In the genomic region with DNA sequence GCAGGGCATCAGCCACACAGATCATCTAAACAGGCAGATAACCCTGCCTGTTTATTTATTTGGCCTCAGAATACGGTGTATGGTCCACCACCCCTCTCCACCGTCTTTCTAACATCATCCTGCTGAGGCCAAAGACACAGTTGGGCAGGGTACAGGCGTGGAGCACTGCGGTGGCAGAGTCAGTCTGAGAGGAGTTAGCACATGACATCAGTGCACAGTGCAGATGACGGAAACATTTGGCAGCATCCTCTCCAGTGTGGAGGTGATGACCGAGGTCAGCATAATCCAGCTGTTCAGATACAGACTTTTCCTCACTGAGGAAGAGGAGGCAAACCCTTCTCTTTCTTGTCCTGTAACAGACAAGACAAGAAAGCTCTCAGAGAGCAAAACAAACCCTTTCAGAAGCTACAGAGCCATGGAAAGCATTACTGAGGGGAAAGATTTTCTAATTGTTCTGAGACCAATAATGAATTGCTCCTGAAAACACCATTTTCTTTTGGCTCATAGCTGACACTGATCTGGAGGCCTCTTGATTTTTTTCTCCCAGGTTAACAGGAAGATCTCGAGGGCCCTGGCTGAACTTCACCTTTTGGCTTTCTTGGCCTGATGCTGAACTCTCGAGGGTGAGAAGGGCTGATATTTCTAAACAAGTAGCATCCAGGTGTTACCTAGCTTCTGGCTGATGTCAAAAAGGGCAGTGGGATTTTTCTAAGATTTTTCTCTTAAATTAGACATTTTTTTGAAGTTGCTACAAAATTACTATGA, we compare ENCODE assay signal across 8 cellular contexts. TPM values are rescaled to one million over a fixed set of nuclear protein-coding genes. Genes with fewer than 3 reads are reported as not detected.
DNase-seq lines count a peak whose midpoint lies in the region; ATAC-seq, FAIRE-seq and TF ChIP-seq lines count a peak whose summit lies in the region.

No MANE protein-coding gene starts in this region.

- in situ Hi-C loops in astrocyte of the cerebellum (cut with HindIII; ENCODE audit: low sequenced_read_pairs), result no loop called here
- in situ Hi-C loops in HepG2 (cut with HindIII; ENCODE audit: extremely low pct_ligation_motif_present, low pct_unique_long_range_greater_than_20kb), result no loop called here

- CTCF ChIA-PET in HepG2 (lab: Yijun Ruan, JAX; ENCODE audit: low intra/inter-chr PET ratio, low total read pairs), result no interaction called here

- no peak for FAIRE-seq in HepG2 (lab: Jason Lieb, UNC)

- no peak overlapping the region for H3K27ac ChIP-seq in HepG2 (ENCODE audit: extremely low read length, insufficient read depth, low read length)

- no peaks in the 10 kb centered on the region for H3K27me3 ChIP-seq in HepG2 (ENCODE audit: control insufficient read depth in 1 of 2, insufficient read depth in 2 of 2, low read length in 2 of 2)

- H2AFZ ChIP-seq in HepG2 (ENCODE audit: low read length), result no peak overlapping the region

- peak overlapping the region; percentile 83; the same call in 1 of the 2 replicates for H3K4me2 ChIP-seq in HepG2 (ENCODE audit: low read depth, low read length)

- H3K79me2 ChIP-seq in HepG2 (ENCODE audit: insufficient read depth, low read length), result no peaks in the 10 kb centered on the region

- H3K9me3 ChIP-seq in HepG2 (ENCODE audit: low read length), result no peaks in the 10 kb centered on the region

- peak; percentile 55 for TF ChIP-seq POLR2A in GM15510 (IDR thresholded peaks at IDR 0.05; ENCODE audit: borderline replicate concordance, extremely low read depth, insufficient read length)
- TF ChIP-seq POLR2A in Raji (IDR thresholded peaks at IDR 0.05; ENCODE audit: insufficient read depth, low read depth, low read length), result peak; percentile 67
- TF ChIP-seq POLR2A in HepG2 (IDR thresholded peaks at IDR 0.05; ENCODE audit: insufficient read depth in 1 of 2, low read depth in 2 of 2, low read length in 2 of 2), result no peak

- H3K4me3 ChIP-seq in astrocyte of the cerebellum (ENCODE audit: low read depth, low read length), result peak overlapping the region; percentile 46
- no peak overlapping the region for H3K4me3 ChIP-seq in HepG2 (replicated peaks in 1 of 3; ENCODE audit: insufficient read depth in 1 of 3, low read depth in 2 of 3, low read length in 3 of 3)

- WGBS in HepG2 (ENCODE audit: low lambda C conversion rate), result 71% methylated on average over 8 of the region's 8 CpGs

- H4K20me1 ChIP-seq in HepG2 (ENCODE audit: insufficient read depth, low read length), result no peaks in the 10 kb centered on the region

- ATAC-seq in HG02588 (IDR thresholded peaks at IDR 0.05; ENCODE audit: unreplicated experiment) (peak; percentile 43), HepG2 (peak; percentile 56; the same call in 2 of the 3 replicates)

- H3K36me3 ChIP-seq in HepG2 (replicated peaks in 1 of 2; ENCODE audit: control insufficient read depth in 1 of 2, insufficient read depth in 2 of 2, low read length in 2 of 2), result no peaks in the 10 kb centered on the region

- POLR2A ChIA-PET in HepG2 (lab: Yijun Ruan, JAX), result interaction anchor here (2.1 kb wide), 1 partner anchor 19 kb away, joined by 8 read pairs; the partner anchor contains the start of gene NFKBIZ

- TF ChIP-seq EP300 in HepG2 (IDR thresholded peaks at IDR 0.05; ENCODE audit: low read depth in 2 of 2, low read length in 2 of 2), result no peak
- TF ChIP-seq EP300 in HepG2 (CRISPR knock-in tag; IDR thresholded peaks at IDR 0.05; ENCODE audit: borderline replicate concordance), result no peak

- no TSS peak for BruUV-seq in HepG2 (replicated peaks; lab: Mats Ljungman, UMichigan)

- H3K4me1 ChIP-seq in HepG2 (ENCODE audit: insufficient read depth, low read length), result peaks cover 35% of the 10 kb centered on the region

- no peak overlapping the region for H3K9ac ChIP-seq in HepG2 (ENCODE audit: insufficient read depth, low read depth, low read length)

- TF ChIP-seq RAD21 in HepG2 (CRISPR knock-in tag; IDR thresholded peaks at IDR 0.05), result no peak

- intact Hi-C loops in HepG2 (cut with micrococcal nuclease; ENCODE audit: unreplicated experiment), result no loop called here

- DNase-seq in astrocyte of the cerebellum (ENCODE audit: low read depth) (no peak), HepG2 (ENCODE audit: low spot score) (no peak), hepatic stellate cell (ENCODE audit: low spot score) (no peak), NCI-H345 treated with DMSO at 0.1 percent for 48 hours (lab: John Stamatoyannopoulos, UW; ENCODE audit: unreplicated experiment) (no peak)
- DNase-seq in stimulated activated CD8-positive, alpha-beta memory T cell treated with anti-CD3 and anti-CD28 coated beads, Interleukin-4, amount 100 ng/mL, for 48 hours, result peak; percentile 70

- TF ChIP-seq CTCF in astrocyte of the cerebellum (IDR thresholded peaks at IDR 0.05; ENCODE audit: low read depth, low read length, missing control alignments) (no peak), HepG2 (CRISPR knock-in tag; IDR thresholded peaks at IDR 0.05) (no peak)

TF ChIP-seq in HepG2, 621 proteins besides CTCF, POLR2A, EP300 and RAD21:
- TF ChIP-seq ZNF263 (CRISPR knock-in tag; IDR thresholded peaks at IDR 0.05), result peak; percentile 63
- TF ChIP-seq ZBTB38 (CRISPR knock-in tag; IDR thresholded peaks at IDR 0.05), result peak; percentile 81; the same call in 1 of the 2 replicates
- TF ChIP-seq ZNF275 (CRISPR knock-in tag; IDR thresholded peaks at IDR 0.05; ENCODE audit: borderline replicate concordance), result no peak

RNA-seq across cellular contexts. Expression of gene NFKBIZ, which starts 20.1 kb away (rescaled TPM):
- total RNA-seq in HepG2 (2016; rRNA removed; fragmentation: Illumina TruSeq; extraction: Trizol), result 5.5 and 25.9 TPM in 2 replicates
- 2.7 and 3.1 TPM in 2 replicates for total RNA-seq in HepG2 (2016; cell fraction: cytosol; rRNA removed; fragmentation: Illumina TruSeq; extraction: Trizol; ENCODE audit: low read depth)
- total RNA-seq in HepG2 (2016; cell fraction: insoluble cytoplasmic fraction; rRNA removed; fragmentation: Illumina TruSeq; extraction: Trizol), result 5.7 and 27.3 TPM in 2 replicates
- 4.4 and 4.9 TPM in 2 replicates for total RNA-seq in HepG2 (2016; cell fraction: membrane; rRNA removed; fragmentation: Illumina TruSeq; extraction: Trizol)
- 68.6 TPM in 2 replicates for total RNA-seq in HepG2 (2016; cell fraction: nucleus; rRNA removed; fragmentation: Illumina TruSeq; extraction: Trizol)
- 60.6 and 64.4 TPM in 2 replicates for polyA plus RNA-seq in HepG2 (2011; rRNA removed)
- 15.1 and 18.0 TPM in 2 replicates for polyA plus RNA-seq in HepG2 (2011; cell fraction: cytosol; rRNA removed)
- 119 and 131 TPM in 2 replicates for polyA plus RNA-seq in HepG2 (2011; cell fraction: nucleus; rRNA removed)
- 6.7 and 12.3 TPM in 2 replicates for polyA plus RNA-seq in HepG2 (2012)
- 1.2 and 1.6 TPM in 2 replicates for polyA plus RNA-seq in HepG2 (2016; cell fraction: cytosol; fragmentation: Illumina TruSeq; extraction: Trizol; ENCODE audit: low read depth)
- 3.7 and 4.3 TPM in 2 replicates for polyA plus RNA-seq in HepG2 (2016; cell fraction: insoluble cytoplasmic fraction; fragmentation: Illumina TruSeq; extraction: Trizol; ENCODE audit: low read depth)
- polyA plus RNA-seq in HepG2 (2016; cell fraction: membrane; fragmentation: Illumina TruSeq; extraction: Trizol; ENCODE audit: low read depth), result 1.9 and 2.3 TPM in 2 replicates
- polyA plus RNA-seq in HepG2 (2016; cell fraction: nucleus; fragmentation: Illumina TruSeq; extraction: Trizol; ENCODE audit: insufficient read depth, low read depth), result 93.3 and 117 TPM in 2 replicates
- 12.8 and 49.4 TPM in 2 replicates for polyA minus RNA-seq in HepG2 (2011; rRNA and poly(A)+ RNA removed; ENCODE audit: low replicate concordance)
- polyA minus RNA-seq in HepG2 (2011; cell fraction: cytosol; rRNA and poly(A)+ RNA removed), result 11.4 and 16.5 TPM in 2 replicates
- polyA minus RNA-seq in HepG2 (2011; cell fraction: nucleus; rRNA and poly(A)+ RNA removed), result 170 and 306 TPM in 2 replicates

RNA-seq across cellular contexts. Expression of gene NXPE3, which starts 50.2 kb away (rescaled TPM):
- 4.7 and 5.3 TPM in 2 replicates for total RNA-seq in HepG2 (2016; rRNA removed; fragmentation: Illumina TruSeq; extraction: Trizol)
- total RNA-seq in HepG2 (2016; cell fraction: cytosol; rRNA removed; fragmentation: Illumina TruSeq; extraction: Trizol; ENCODE audit: low read depth), result 2.1 and 2.6 TPM in 2 replicates
- total RNA-seq in HepG2 (2016; cell fraction: insoluble cytoplasmic fraction; rRNA removed; fragmentation: Illumina TruSeq; extraction: Trizol), result 4.8 and 5.6 TPM in 2 replicates
- total RNA-seq in HepG2 (2016; cell fraction: membrane; rRNA removed; fragmentation: Illumina TruSeq; extraction: Trizol), result 8.2 and 9.3 TPM in 2 replicates
- 2.8 and 4.3 TPM in 2 replicates for total RNA-seq in HepG2 (2016; cell fraction: nucleus; rRNA removed; fragmentation: Illumina TruSeq; extraction: Trizol)
- 3.5 and 3.6 TPM in 2 replicates for polyA plus RNA-seq in HepG2 (2011; rRNA removed)
- polyA plus RNA-seq in HepG2 (2011; cell fraction: cytosol; rRNA removed), result 2.9 and 4.4 TPM in 2 replicates
- polyA plus RNA-seq in HepG2 (2011; cell fraction: nucleus; rRNA removed), result 1.7 and 2.3 TPM in 2 replicates
- polyA plus RNA-seq in HepG2 (2012), result 2.8 and 4.3 TPM in 2 replicates
- 3.2 and 3.3 TPM in 2 replicates for polyA plus RNA-seq in HepG2 (2016; cell fraction: cytosol; fragmentation: Illumina TruSeq; extraction: Trizol; ENCODE audit: low read depth)
- polyA plus RNA-seq in HepG2 (2016; cell fraction: insoluble cytoplasmic fraction; fragmentation: Illumina TruSeq; extraction: Trizol; ENCODE audit: low read depth), result 6.4 and 7.2 TPM in 2 replicates
- 7.5 and 7.8 TPM in 2 replicates for polyA plus RNA-seq in HepG2 (2016; cell fraction: membrane; fragmentation: Illumina TruSeq; extraction: Trizol; ENCODE audit: low read depth)
- 4.1 and 5.6 TPM in 2 replicates for polyA plus RNA-seq in HepG2 (2016; cell fraction: nucleus; fragmentation: Illumina TruSeq; extraction: Trizol; ENCODE audit: insufficient read depth, low read depth)
- 7.4 and 7.9 TPM in 2 replicates for polyA minus RNA-seq in HepG2 (2011; rRNA and poly(A)+ RNA removed; ENCODE audit: low replicate concordance)
- polyA minus RNA-seq in HepG2 (2011; cell fraction: cytosol; rRNA and poly(A)+ RNA removed), result 1.8 and 3.9 TPM in 2 replicates
- polyA minus RNA-seq in HepG2 (2011; cell fraction: nucleus; rRNA and poly(A)+ RNA removed), result 3.2 and 4.4 TPM in 2 replicates

Comparison
In these comparisons a context has a peak if more than half of its experiments do, and no peak if none do; other contexts are left out.
1. POLR2A ChIP-seq: peak in GM15510 (single experiment) and Raji (single experiment); none in HepG2 (0 of 2).